In genomic region chr15:98651581-98652220, GRCh38 we compare ENCODE assay signal across 8 cellular contexts. TPM values are rescaled to one million over a fixed set of nuclear protein-coding genes. Genes with fewer than 3 reads are reported as not detected.
DNase-seq lines count a peak whose midpoint lies in the region; ATAC-seq, FAIRE-seq and TF ChIP-seq lines count a peak whose summit lies in the region.

No MANE protein-coding gene starts in this region.

- H3K27ac ChIP-seq in left ventricle myocardium inferior (replicated peaks) = peak overlapping the region; percentile 98
- peak overlapping the region; percentile 97 to 100 for H3K27ac ChIP-seq in uterus

- peak overlapping the region; percentile 97 for H3K27ac Mint-ChIP-seq in MCF 10A (ENCODE audit: low read depth, unreplicated experiment)

- no TSS peak for BruUV-seq in MCF 10A (replicated peaks; lab: Mats Ljungman, UMichigan)

- H3K4me3 Mint-ChIP-seq in MCF 10A (ENCODE audit: unreplicated experiment) = peak overlapping the region; percentile 89

- no peaks in the 10 kb centered on the region for H3K36me3 ChIP-seq in left ventricle myocardium inferior
- H3K36me3 ChIP-seq in uterus = no peaks in the 10 kb centered on the region

- H3K4me3 ChIP-seq in left ventricle myocardium inferior (peak overlapping the region; percentile 95), uterus (peak overlapping the region; percentile 75 to 90)

- TF ChIP-seq CTCF in left ventricle myocardium inferior (IDR thresholded peaks at IDR 0.05; ENCODE audit: borderline replicate concordance) = no peak
- no peak for TF ChIP-seq CTCF in MCF 10A (IDR thresholded peaks at IDR 0.05; ENCODE audit: unreplicated experiment)
- TF ChIP-seq CTCF in uterus (IDR thresholded peaks at IDR 0.05) = no peak

- ATAC-seq in left cardiac atrium (no peak), GM21717 (IDR thresholded peaks at IDR 0.05; ENCODE audit: unreplicated experiment) (no peak)

- H3K27me3 ChIP-seq in left ventricle myocardium inferior (ENCODE audit: low read depth) (no peaks in the 10 kb centered on the region), uterus (peaks cover 0 to under 1% of the 10 kb centered on the region in 2 donors)

- H3K9me3 ChIP-seq in left ventricle myocardium inferior (replicated peaks) = no peaks in the 10 kb centered on the region
- H3K9me3 ChIP-seq in uterus = no peaks in the 10 kb centered on the region

- DNase-seq in left ventricle myocardium inferior = no peak
- no peak for DNase-seq in left cardiac atrium
- DNase-seq in MCF 10A (ENCODE audit: unreplicated experiment) = peak; percentile 62
- DNase-seq in medulla oblongata (ENCODE audit: extremely low spot score) = peak; percentile 15
- no peak for DNase-seq in uterus
- no peak for DNase-seq in LoVo (ENCODE audit: low spot score)
- DNase-seq in GM12892 (ENCODE audit: insufficient read length) = no peak

- no peaks in the 10 kb centered on the region for H3K9me3 Mint-ChIP-seq in MCF 10A (ENCODE audit: unreplicated experiment)

- H3K4me1 ChIP-seq in left ventricle myocardium inferior = peaks cover 88% of the 10 kb centered on the region
- peaks cover 0 to 4% of the 10 kb centered on the region in 2 donors for H3K4me1 ChIP-seq in uterus

- H3K36me3 Mint-ChIP-seq in MCF 10A (ENCODE audit: insufficient read depth, unreplicated experiment) = peaks cover 12% of the 10 kb centered on the region

- no peak for FAIRE-seq in GM12892 (lab: Jason Lieb, UNC)

- intact Hi-C loops in left ventricle myocardium inferior (cut with micrococcal nuclease) (loop anchor here (10.0 kb wide), 1 partner anchor 123 kb away; no protein-coding TSS in a partner anchor), left cardiac atrium (cut with DNase I) (loop anchor here (2.0 to 10.0 kb wide), 4 partner anchors 63 to 407 kb away; no protein-coding TSS in a partner anchor), MCF 10A (cut with micrococcal nuclease) (loop anchor here (2.0 to 5.0 kb wide), 5 partner anchors 33 to 425 kb away; no protein-coding TSS in a partner anchor), uterus (cut with DNase I; ENCODE audit: low total_unique reads) (no loop called here)

- peaks cover 6% of the 10 kb centered on the region for H3K27me3 Mint-ChIP-seq in MCF 10A (ENCODE audit: insufficient read depth, unreplicated experiment)

- peaks cover 35% of the 10 kb centered on the region for H3K4me1 Mint-ChIP-seq in MCF 10A (ENCODE audit: insufficient read depth, unreplicated experiment)

- POLR2A ChIA-PET in MCF 10A (lab: Yijun Ruan, JAX) = interaction anchor here (0.6 to 8.0 kb wide), 27 partner anchors 10 to 599 kb away, joined by 3 to 148 read pairs (median 5); partner anchors contain the start of genes LRRC28 and TTC23

- CTCF ChIA-PET in MCF 10A (lab: Yijun Ruan, JAX) = interaction anchor here (0.6 to 3.0 kb wide), 9 partner anchors 10 to 424 kb away, joined by 3 to 20 read pairs (median 3); no protein-coding TSS in a partner anchor

- TF ChIP-seq POLR2A in uterus (IDR thresholded peaks at IDR 0.05) = no peak
- TF ChIP-seq POLR2A in GM12892 (IDR thresholded peaks at IDR 0.05; ENCODE audit: low read depth, low read length) = no peak

RNA-seq across cellular contexts. Expression of gene IGF1R, which starts 3.4 kb away (rescaled TPM):
- total RNA-seq in left ventricle myocardium inferior (37.2 TPM), left cardiac atrium (10 to 100 TPM; 27.3 to 56.2 TPM), MCF 10A (2022) (50.7 and 53.3 TPM in 2 replicates), uterus (10 to 100 TPM; 30.0 to 95.2 (median 57.5) TPM)
- 1.7 TPM for polyA plus RNA-seq in GM12892 (2012; ENCODE audit: missing spikeins)

Comparison
In these comparisons a context has a peak if more than half of its experiments do, and no peak if none do; other contexts are left out.
1. DNase-seq: peak in MCF 10A (single experiment) and medulla oblongata (single experiment); none in left ventricle myocardium inferior (single experiment), left cardiac atrium (single experiment), uterus (0 of 2), LoVo (single experiment) and GM12892 (single experiment).